In genomic region chr6:110357298-110357695, GRCh38 we compare ENCODE assay signal across 9 cellular contexts. TPM values are rescaled to one million over a fixed set of nuclear protein-coding genes. Genes with fewer than 3 reads are reported as not detected.
DNase-seq lines count a peak whose midpoint lies in the region; ATAC-seq and TF ChIP-seq lines count a peak whose summit lies in the region.
"Had no signal": no experiment of that assay in that cellular context is flagged by ENCODE, and none has a peak within 500 bp of the region (broad histone marks: within the 10 kb centered on the region; RNA-seq: fewer than 3 reads in every experiment).

No MANE protein-coding gene starts in this region.

- H3K4me3 ChIP-seq in esophagus (ENCODE audit: low read depth in 1 of 2, low read length in 2 of 2), result peak overlapping the region; percentile 48 to 63
- peak overlapping the region; percentile 52 for H3K4me3 ChIP-seq in neural cell (ENCODE audit: low read length)
- peak overlapping the region in 2 of 4 donors; percentile 26 to 65 for H3K4me3 ChIP-seq in adrenal gland

- H3F3A ChIP-seq in neural cell (ENCODE audit: insufficient read depth, low read length, poor library complexity, severe bottlenecking), result no peaks in the 10 kb centered on the region

- TF ChIP-seq RAD21 in neural cell (conservative IDR thresholded peaks at IDR 0.05), result no peak

- in situ Hi-C loops in GM13977 (cut with MboI; ENCODE audit: low pct_unique_long_range_greater_than_20kb, low sequenced_read_pairs, unreplicated experiment), result no loop called here

- H3K4me1 ChIP-seq in esophagus (ENCODE audit: control insufficient read depth in 2 of 2, insufficient read depth in 2 of 2, low read length in 1 of 2), result peaks cover 2 to 4% of the 10 kb centered on the region in 2 donors
- peaks cover 0 to 26% of the 10 kb centered on the region in 2 donors for H3K4me1 ChIP-seq in adrenal gland (replicated peaks in 1 of 2)

- no peak for TF ChIP-seq EP300 in neural cell (conservative IDR thresholded peaks at IDR 0.05; ENCODE audit: poor library complexity, severe bottlenecking)

- H3K36me3 ChIP-seq in esophagus (ENCODE audit: control insufficient read depth in 2 of 2, insufficient read depth in 2 of 2, low read length in 1 of 2) (no peaks in the 10 kb centered on the region), neural cell (ENCODE audit: insufficient read depth, low read length) (no peaks in the 10 kb centered on the region), adrenal gland (replicated peaks in 1 of 2) (no peaks in the 10 kb centered on the region)

- H3K9me3 ChIP-seq in esophagus (ENCODE audit: control insufficient read depth in 2 of 2, insufficient read depth in 1 of 2, low read depth in 1 of 2, low read length in 1 of 2) (no peaks in the 10 kb centered on the region), neural cell (ENCODE audit: low read length) (no peaks in the 10 kb centered on the region), adrenal gland (replicated peaks in 1 of 3) (no peaks in the 10 kb centered on the region)

- DNase-seq in AG20443 (ENCODE audit: low spot score) (peak; percentile 33), NCI-H526 (lab: John Stamatoyannopoulos, UW) (peak; percentile 69 to 83), GM13977 (ENCODE audit: low spot score) (no peak), adrenal gland (no peak), HK-2 (ENCODE audit: unreplicated experiment) (no peak)
- DNase-seq: KG1 had no signal

- H3K27me3 ChIP-seq in esophagus (ENCODE audit: control insufficient read depth in 1 of 2, insufficient read depth in 2 of 2, low read length in 2 of 2), result peaks cover 0 to 3% of the 10 kb centered on the region in 2 donors
- H3K27me3 ChIP-seq in neural cell (ENCODE audit: insufficient read depth, low read depth, low read length), result peaks cover 18% of the 10 kb centered on the region
- no peaks in the 10 kb centered on the region for H3K27me3 ChIP-seq in adrenal gland

- no peak overlapping the region for H3K4me2 ChIP-seq in neural cell (ENCODE audit: low read length)

- H3K9me2 ChIP-seq in neural cell (ENCODE audit: insufficient read depth, low read length), result no peaks in the 10 kb centered on the region

- H3K27ac ChIP-seq in esophagus (ENCODE audit: low read depth in 2 of 2, low read length in 1 of 2) (peak overlapping the region; percentile 70 to 74), neural cell (ENCODE audit: low read length) (no peak overlapping the region), adrenal gland (peak overlapping the region in 2 of 5 donors; percentile 79 to 82)

- intact Hi-C loops in adrenal gland (cut with DNase I), result no loop called here

- 38 to 41% methylated on average over 18 of the region's 18 CpGs for WGBS in esophagus, 2 donors
- WGBS in adrenal gland, 4 donors, result 50 to 61% (median 56%) methylated on average over 9 to 18 of the region's 18 CpGs

- TF ChIP-seq POLR2A in adrenal gland (IDR thresholded peaks at IDR 0.05), result no peak

- no peak for ATAC-seq in HG03135 (IDR thresholded peaks at IDR 0.05; ENCODE audit: unreplicated experiment)

- no peak overlapping the region for H2AFZ ChIP-seq in neural cell (ENCODE audit: low read depth, low read length)

- H3K79me2 ChIP-seq in neural cell (replicated peaks; ENCODE audit: insufficient read depth, low read length), result no peaks in the 10 kb centered on the region

- H3K9ac ChIP-seq in neural cell (ENCODE audit: low read length), result no peak overlapping the region

- no peaks in the 10 kb centered on the region for H4K20me1 ChIP-seq in neural cell (ENCODE audit: insufficient read depth)

- no peak for TF ChIP-seq CTCF in neural cell (IDR thresholded peaks at IDR 0.05; ENCODE audit: poor library complexity, severe bottlenecking)
- no peak for TF ChIP-seq CTCF in GM13977 (IDR thresholded peaks at IDR 0.05; ENCODE audit: extremely low read depth, insufficient read depth, missing control alignments)
- TF ChIP-seq CTCF in adrenal gland (IDR thresholded peaks at IDR 0.05), result no peak

TF ChIP-seq in neural cell, 6 proteins besides CTCF, POLR2A, EP300 and RAD21:
- TF ChIP-seq SMC3 (conservative IDR thresholded peaks at IDR 0.05; ENCODE audit: poor library complexity) (no peak), TAF1 (IDR thresholded peaks at IDR 0.05; ENCODE audit: low read depth) (no peak), MXI1 (conservative IDR thresholded peaks at IDR 0.05; ENCODE audit: poor library complexity, severe bottlenecking) (no peak), POLR2AphosphoS5 (IDR thresholded peaks at IDR 0.05) (no peak), REST (IDR thresholded peaks at IDR 0.05; ENCODE audit: borderline replicate concordance) (no peak), EZH2 (IDR thresholded peaks at IDR 0.05; ENCODE audit: borderline replicate concordance, insufficient read depth, low read length, poor library complexity, severe bottlenecking) (no peak)
TF ChIP-seq in neural cell: peak in this region for 0.

RNA-seq across cellular contexts. Expression of gene METTL24, which starts 0.9 kb away (rescaled TPM):
- polyA plus RNA-seq in esophagus, result under 1 TPM; 0.14 to 0.34 TPM
- not detected in 2 replicates for polyA plus RNA-seq in neural cell
- 0.73 and 0.81 TPM in 2 replicates for polyA minus RNA-seq in neural cell
- total RNA-seq in adrenal gland, result 1 to 10 TPM in 7 of 8 donors, not detected in 1; 1.1 to 5.0 (median 3.3) TPM
- under 1 TPM; 0.20 to 0.97 (median 0.90) TPM for polyA plus RNA-seq in adrenal gland

RNA-seq across cellular contexts. Expression of gene DDO, which starts 58.1 kb away (rescaled TPM):
- polyA plus RNA-seq in esophagus (under 1 TPM; 0.28 to 0.34 TPM), neural cell (not detected in 2 replicates), adrenal gland (10 to 100 TPM in 1 of 3 donors, 1 to 10 TPM in 2; 5.1 to 13.4 (median 5.8) TPM)
- not detected in 2 replicates for polyA minus RNA-seq in neural cell
- total RNA-seq in adrenal gland, result 10 to 100 TPM in 5 of 8 donors, 1 to 10 TPM in 3; 4.6 to 19.1 (median 12.2) TPM

Comparison
In these comparisons a context has a peak if more than half of its experiments do, and no peak if none do; other contexts are left out.
1. DNase-seq: peak in AG20443 (single experiment) and NCI-H526 (2 of 2); none in GM13977 (single experiment), adrenal gland (0 of 7) and HK-2 (single experiment).